Comparison of ENCODE assay signal across 1 cellular context in the genomic region with DNA sequence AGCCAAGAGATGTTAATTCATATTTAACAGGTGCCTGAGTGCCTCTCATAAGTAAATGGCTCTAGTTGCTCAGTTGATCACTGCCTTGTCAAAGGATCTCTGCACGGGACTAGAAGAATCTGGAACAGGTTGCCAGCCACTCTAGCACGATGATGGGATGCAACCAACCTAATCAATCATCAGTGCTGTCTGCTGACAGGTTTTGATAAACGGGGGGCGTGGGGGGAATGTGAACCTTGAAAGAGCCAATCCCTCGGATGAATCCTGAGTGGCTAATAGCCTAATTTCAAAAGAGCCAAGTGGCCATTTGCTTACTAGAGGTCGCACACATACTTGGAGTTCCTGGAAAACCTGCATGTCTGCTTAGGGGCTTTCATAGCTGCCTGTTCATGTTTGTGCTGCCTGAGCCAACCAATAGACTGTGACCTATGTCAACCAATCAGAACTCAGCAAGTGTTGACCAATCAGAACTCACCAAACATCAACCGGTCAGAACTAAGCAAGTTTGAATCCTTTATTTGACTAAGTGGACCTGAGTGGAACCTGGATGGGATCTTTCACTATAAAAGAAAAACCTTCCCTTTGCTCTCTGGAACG.
A peak's percentile ranks its signal among the peaks of the same experiment; 100 is the strongest.
TF ChIP-seq lines count a peak whose summit lies in the region.

No MANE protein-coding gene starts in this region.

TF ChIP-seq in K562, 482 proteins besides CTCF, POLR2A, EP300 and RAD21 (continued from another document):
- TF ChIP-seq, protein P1, sequence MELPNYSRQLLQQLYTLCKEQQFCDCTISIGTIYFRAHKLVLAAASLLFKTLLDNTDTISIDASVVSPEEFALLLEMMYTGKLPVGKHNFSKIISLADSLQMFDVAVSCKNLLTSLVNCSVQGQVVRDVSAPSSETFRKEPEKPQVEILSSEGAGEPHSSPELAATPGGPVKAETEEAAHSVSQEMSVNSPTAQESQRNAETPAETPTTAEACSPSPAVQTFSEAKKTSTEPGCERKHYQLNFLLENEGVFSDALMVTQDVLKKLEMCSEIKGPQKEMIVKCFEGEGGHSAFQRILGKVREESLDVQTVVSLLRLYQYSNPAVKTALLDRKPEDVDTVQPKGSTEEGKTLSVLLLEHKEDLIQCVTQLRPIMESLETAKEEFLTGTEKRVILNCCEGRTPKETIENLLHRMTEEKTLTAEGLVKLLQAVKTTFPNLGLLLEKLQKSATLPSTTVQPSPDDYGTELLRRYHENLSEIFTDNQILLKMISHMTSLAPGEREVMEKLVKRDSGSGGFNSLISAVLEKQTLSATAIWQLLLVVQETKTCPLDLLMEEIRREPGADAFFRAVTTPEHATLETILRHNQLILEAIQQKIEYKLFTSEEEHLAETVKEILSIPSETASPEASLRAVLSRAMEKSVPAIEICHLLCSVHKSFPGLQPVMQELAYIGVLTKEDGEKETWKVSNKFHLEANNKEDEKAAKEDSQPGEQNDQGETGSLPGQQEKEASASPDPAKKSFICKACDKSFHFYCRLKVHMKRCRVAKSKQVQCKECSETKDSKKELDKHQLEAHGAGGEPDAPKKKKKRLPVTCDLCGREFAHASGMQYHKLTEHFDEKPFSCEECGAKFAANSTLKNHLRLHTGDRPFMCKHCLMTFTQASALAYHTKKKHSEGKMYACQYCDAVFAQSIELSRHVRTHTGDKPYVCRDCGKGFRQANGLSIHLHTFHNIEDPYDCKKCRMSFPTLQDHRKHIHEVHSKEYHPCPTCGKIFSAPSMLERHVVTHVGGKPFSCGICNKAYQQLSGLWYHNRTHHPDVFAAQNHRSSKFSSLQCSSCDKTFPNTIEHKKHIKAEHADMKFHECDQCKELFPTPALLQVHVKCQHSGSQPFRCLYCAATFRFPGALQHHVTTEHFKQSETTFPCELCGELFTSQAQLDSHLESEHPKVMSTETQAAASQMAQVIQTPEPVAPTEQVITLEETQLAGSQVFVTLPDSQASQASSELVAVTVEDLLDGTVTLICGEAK (IDR thresholded peaks at IDR 0.05) = no peak
- TF ChIP-seq, protein P1 (CRISPR knock-in tag; IDR thresholded peaks at IDR 0.05) = no peak
- TF ChIP-seq, protein P2, sequence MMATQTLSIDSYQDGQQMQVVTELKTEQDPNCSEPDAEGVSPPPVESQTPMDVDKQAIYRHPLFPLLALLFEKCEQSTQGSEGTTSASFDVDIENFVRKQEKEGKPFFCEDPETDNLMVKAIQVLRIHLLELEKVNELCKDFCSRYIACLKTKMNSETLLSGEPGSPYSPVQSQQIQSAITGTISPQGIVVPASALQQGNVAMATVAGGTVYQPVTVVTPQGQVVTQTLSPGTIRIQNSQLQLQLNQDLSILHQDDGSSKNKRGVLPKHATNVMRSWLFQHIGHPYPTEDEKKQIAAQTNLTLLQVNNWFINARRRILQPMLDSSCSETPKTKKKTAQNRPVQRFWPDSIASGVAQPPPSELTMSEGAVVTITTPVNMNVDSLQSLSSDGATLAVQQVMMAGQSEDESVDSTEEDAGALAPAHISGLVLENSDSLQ (IDR thresholded peaks at IDR 0.05) = peak; percentile 79
- TF ChIP-seq ZNF253 (CRISPR knock-in tag; conservative IDR thresholded peaks at IDR 0.05) (no peak), NFYB (IDR thresholded peaks at IDR 0.05; ENCODE audit: extremely low read depth, insufficient read length) (peak; percentile 51), ZNF76 (CRISPR knock-in tag; IDR thresholded peaks at IDR 0.05; ENCODE audit: borderline replicate concordance) (no peak), FOS (IDR thresholded peaks at IDR 0.05; ENCODE audit: extremely low read depth, insufficient read length) (peak; percentile 31), RBM25 (IDR thresholded peaks at IDR 0.05; ENCODE audit: low read depth, low read length, severe bottlenecking) (peak; percentile 38), RNF2 (IDR thresholded peaks at IDR 0.05) (no peak), CBFA2T3 (IDR thresholded peaks at IDR 0.05) (no peak)
- TF ChIP-seq, protein P3, sequence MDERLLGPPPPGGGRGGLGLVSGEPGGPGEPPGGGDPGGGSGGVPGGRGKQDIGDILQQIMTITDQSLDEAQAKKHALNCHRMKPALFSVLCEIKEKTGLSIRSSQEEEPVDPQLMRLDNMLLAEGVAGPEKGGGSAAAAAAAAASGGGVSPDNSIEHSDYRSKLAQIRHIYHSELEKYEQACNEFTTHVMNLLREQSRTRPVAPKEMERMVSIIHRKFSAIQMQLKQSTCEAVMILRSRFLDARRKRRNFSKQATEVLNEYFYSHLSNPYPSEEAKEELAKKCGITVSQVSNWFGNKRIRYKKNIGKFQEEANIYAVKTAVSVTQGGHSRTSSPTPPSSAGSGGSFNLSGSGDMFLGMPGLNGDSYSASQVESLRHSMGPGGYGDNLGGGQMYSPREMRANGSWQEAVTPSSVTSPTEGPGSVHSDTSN (CRISPR knock-in tag; IDR thresholded peaks at IDR 0.05; ENCODE audit: low read depth) = peak; percentile 27; the same call in 1 of the 2 replicates
- TF ChIP-seq, protein P3 (tag; conservative IDR thresholded peaks at IDR 0.05; ENCODE audit: low read depth) = peak; percentile 82
- TF ChIP-seq, protein P4, sequence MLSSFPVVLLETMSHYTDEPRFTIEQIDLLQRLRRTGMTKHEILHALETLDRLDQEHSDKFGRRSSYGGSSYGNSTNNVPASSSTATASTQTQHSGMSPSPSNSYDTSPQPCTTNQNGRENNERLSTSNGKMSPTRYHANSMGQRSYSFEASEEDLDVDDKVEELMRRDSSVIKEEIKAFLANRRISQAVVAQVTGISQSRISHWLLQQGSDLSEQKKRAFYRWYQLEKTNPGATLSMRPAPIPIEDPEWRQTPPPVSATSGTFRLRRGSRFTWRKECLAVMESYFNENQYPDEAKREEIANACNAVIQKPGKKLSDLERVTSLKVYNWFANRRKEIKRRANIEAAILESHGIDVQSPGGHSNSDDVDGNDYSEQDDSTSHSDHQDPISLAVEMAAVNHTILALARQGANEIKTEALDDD (IDR thresholded peaks at IDR 0.05) = 0 out of 2 replicates have a peak, but pooled peaks have one; percentile 25
- TF ChIP-seq, protein P5, sequence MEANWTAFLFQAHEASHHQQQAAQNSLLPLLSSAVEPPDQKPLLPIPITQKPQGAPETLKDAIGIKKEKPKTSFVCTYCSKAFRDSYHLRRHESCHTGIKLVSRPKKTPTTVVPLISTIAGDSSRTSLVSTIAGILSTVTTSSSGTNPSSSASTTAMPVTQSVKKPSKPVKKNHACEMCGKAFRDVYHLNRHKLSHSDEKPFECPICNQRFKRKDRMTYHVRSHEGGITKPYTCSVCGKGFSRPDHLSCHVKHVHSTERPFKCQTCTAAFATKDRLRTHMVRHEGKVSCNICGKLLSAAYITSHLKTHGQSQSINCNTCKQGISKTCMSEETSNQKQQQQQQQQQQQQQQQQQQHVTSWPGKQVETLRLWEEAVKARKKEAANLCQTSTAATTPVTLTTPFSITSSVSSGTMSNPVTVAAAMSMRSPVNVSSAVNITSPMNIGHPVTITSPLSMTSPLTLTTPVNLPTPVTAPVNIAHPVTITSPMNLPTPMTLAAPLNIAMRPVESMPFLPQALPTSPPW (CRISPR knock-in tag; IDR thresholded peaks at IDR 0.05) = no peak
